Comparison of ENCODE assay signal across 22 cellular contexts in genomic region chrX:132505116-132505515, GRCh38. TPM values are rescaled to one million over a fixed set of nuclear protein-coding genes. Genes with fewer than 3 reads are reported as not detected.
DNase-seq lines count a peak whose midpoint lies in the region; ATAC-seq, FAIRE-seq and TF ChIP-seq lines count a peak whose summit lies in the region.
"Had no signal": no experiment of that assay in that cellular context is flagged by ENCODE, and none has a peak within 500 bp of the region (broad histone marks: within the 10 kb centered on the region; RNA-seq: fewer than 3 reads in every experiment).

No MANE protein-coding gene starts in this region.

- no peaks in the 10 kb centered on the region for H3K27me3 Mint-ChIP-seq in endodermal cell (ENCODE audit: insufficient read depth)
- H3K27me3 Mint-ChIP-seq: activated CD4-positive, alpha-beta memory T cell treated with anti-CD3 and anti-CD28 coated beads for 36 hours; type B pancreatic cell had no signal

- H3K27ac Mint-ChIP-seq in endodermal cell, result no peak overlapping the region
- H3K27ac Mint-ChIP-seq: activated CD4-positive, alpha-beta memory T cell treated with anti-CD3 and anti-CD28 coated beads for 36 hours; type B pancreatic cell; WTC11 had no signal

- TF ChIP-seq EP300 in HepG2 (IDR thresholded peaks at IDR 0.05; ENCODE audit: low read depth in 2 of 2, low read length in 2 of 2), result peak in 1 of 2 experiments; percentile 55; a peak in 1 of 4 replicates
- no peak; the same call in 1 of the 2 replicates for TF ChIP-seq EP300 in HepG2 (CRISPR knock-in tag; IDR thresholded peaks at IDR 0.05; ENCODE audit: borderline replicate concordance)

- H3K4me1 Mint-ChIP-seq in endodermal cell, result no peaks in the 10 kb centered on the region

- no peak for TF ChIP-seq POLR2A in HepG2 (IDR thresholded peaks at IDR 0.05; ENCODE audit: insufficient read depth in 1 of 2, low read depth in 2 of 2, low read length in 2 of 2)

- H3K4me3 Mint-ChIP-seq in endodermal cell, result no peak overlapping the region
- H3K4me3 Mint-ChIP-seq: activated CD4-positive, alpha-beta memory T cell treated with anti-CD3 and anti-CD28 coated beads for 36 hours; type B pancreatic cell; WTC11 had no signal

- H3K9me3 ChIP-seq in cardiac muscle cell (ENCODE audit: low read depth), result no peaks in the 10 kb centered on the region
- no peaks in the 10 kb centered on the region for H3K9me3 ChIP-seq in endodermal cell (ENCODE audit: control insufficient read depth, low read length)
- no peaks in the 10 kb centered on the region for H3K9me3 ChIP-seq in HepG2 (ENCODE audit: low read length)
- no peaks in the 10 kb centered on the region for H3K9me3 ChIP-seq in left ventricle myocardium inferior (replicated peaks)
- H3K9me3 ChIP-seq: Peyer's patch had no signal

- CTCF ChIA-PET in HepG2 (lab: Yijun Ruan, JAX; ENCODE audit: low intra/inter-chr PET ratio, low total read pairs), result no interaction called here

- H3K79me2 ChIP-seq in HepG2 (ENCODE audit: insufficient read depth, low read length), result no peaks in the 10 kb centered on the region

- H3K9me3 Mint-ChIP-seq in endodermal cell, result no peaks in the 10 kb centered on the region
- H3K9me3 Mint-ChIP-seq: activated CD4-positive, alpha-beta memory T cell treated with anti-CD3 and anti-CD28 coated beads for 36 hours; type B pancreatic cell; WTC11 had no signal

- no peaks in the 10 kb centered on the region for H3K36me3 ChIP-seq in cardiac muscle cell
- no peaks in the 10 kb centered on the region for H3K36me3 ChIP-seq in endodermal cell (ENCODE audit: control insufficient read depth, insufficient read depth, low read length)
- H3K36me3 ChIP-seq in HepG2 (replicated peaks in 1 of 2; ENCODE audit: control insufficient read depth in 1 of 2, insufficient read depth in 2 of 2, low read length in 2 of 2), result no peaks in the 10 kb centered on the region
- no peaks in the 10 kb centered on the region for H3K36me3 ChIP-seq in left ventricle myocardium inferior
- H3K36me3 ChIP-seq: Peyer's patch had no signal

- in situ Hi-C loops in HepG2 (cut with HindIII; ENCODE audit: extremely low pct_ligation_motif_present, low pct_unique_long_range_greater_than_20kb), result no loop called here

- H3K36me3 Mint-ChIP-seq in endodermal cell (ENCODE audit: low read depth), result no peaks in the 10 kb centered on the region
- H3K36me3 Mint-ChIP-seq: activated CD4-positive, alpha-beta memory T cell treated with anti-CD3 and anti-CD28 coated beads for 36 hours; type B pancreatic cell; WTC11 had no signal

- no peak for TF ChIP-seq RAD21 in HepG2 (CRISPR knock-in tag; IDR thresholded peaks at IDR 0.05)

- H3K4me3 ChIP-seq in cardiac muscle cell (no peak overlapping the region), endodermal cell (ENCODE audit: low read length) (no peak overlapping the region), HepG2 (replicated peaks in 1 of 3; ENCODE audit: insufficient read depth in 1 of 3, low read depth in 2 of 3, low read length in 3 of 3) (no peak overlapping the region), left ventricle myocardium inferior (no peak overlapping the region)
- H3K4me3 ChIP-seq: Peyer's patch had no signal

- FAIRE-seq in HepG2 (lab: Jason Lieb, UNC), result peak; percentile 85
- FAIRE-seq: G401.6, H54 had no signal

- TF ChIP-seq CTCF in cardiac muscle cell (IDR thresholded peaks at IDR 0.05; ENCODE audit: low read depth, low read length) (peak; percentile 10), endodermal cell (conservative IDR thresholded peaks at IDR 0.05) (peak; percentile 32), HepG2 (CRISPR knock-in tag; IDR thresholded peaks at IDR 0.05) (peak; percentile 43), left ventricle myocardium inferior (IDR thresholded peaks at IDR 0.05; ENCODE audit: borderline replicate concordance) (no peak)

- no peaks in the 10 kb centered on the region for H4K20me1 ChIP-seq in HepG2 (ENCODE audit: insufficient read depth, low read length)

- H3K4me1 ChIP-seq in cardiac muscle cell (ENCODE audit: low read depth), result peaks cover 6% of the 10 kb centered on the region
- H3K4me1 ChIP-seq in endodermal cell (ENCODE audit: control insufficient read depth, insufficient read depth, low read length), result no peaks in the 10 kb centered on the region
- peaks cover 44% of the 10 kb centered on the region for H3K4me1 ChIP-seq in HepG2 (ENCODE audit: insufficient read depth, low read length)
- H3K4me1 ChIP-seq in left ventricle myocardium inferior, result no peaks in the 10 kb centered on the region
- H3K4me1 ChIP-seq: Peyer's patch had no signal

- H3K27me3 ChIP-seq in cardiac muscle cell (no peaks in the 10 kb centered on the region), endodermal cell (ENCODE audit: control insufficient read depth, insufficient read depth, low read length, poor library complexity, severe bottlenecking) (no peaks in the 10 kb centered on the region), HepG2 (ENCODE audit: control insufficient read depth in 1 of 2, insufficient read depth in 2 of 2, low read length in 2 of 2) (no peaks in the 10 kb centered on the region), left ventricle myocardium inferior (ENCODE audit: low read depth) (no peaks in the 10 kb centered on the region)
- H3K27me3 ChIP-seq: Peyer's patch had no signal

- DNase-seq in cardiac muscle cell (ENCODE audit: low read depth in 1 of 2, low spot score in 1 of 2), result peak in 1 of 2 donors; percentile 64
- no peak for DNase-seq in left cardiac atrium
- DNase-seq in endodermal cell, result no peak
- DNase-seq in HepG2 (ENCODE audit: low spot score), result peak; percentile 59
- DNase-seq in NCI-H1105 (lab: John Stamatoyannopoulos, UW), result no peak
- DNase-seq in NCI-H1694 (lab: John Stamatoyannopoulos, UW), result no peak
- DNase-seq in left ventricle myocardium inferior, result no peak
- DNase-seq: activated CD4-positive, alpha-beta memory T cell treated with anti-CD3 and anti-CD28 coated beads for 36 hours; activated naive CD4-positive, alpha-beta T cell; activated T-cell treated with anti-CD3 and anti-CD28 coated beads for 4 hours; anterior cingulate cortex; IMR-90; NCI-H2227 treated with DMSO at 0.1 percent for 48 hours; Peyer's patch; stimulated activated CD4-positive, alpha-beta T cell treated with anti-CD3 and anti-CD28 coated beads, Interleukin-1b, Interleukin-23, amount 100 ng/mL, for 48 hours; stimulated activated naive CD4-positive, alpha-beta T cell treated with Interleukin-2 at 50 U/mL for 16 hours had no signal

- intact Hi-C loops in left cardiac atrium (cut with DNase I), result no loop called here
- intact Hi-C loops in HepG2 (cut with micrococcal nuclease; ENCODE audit: unreplicated experiment), result no loop called here
- intact Hi-C loops in left ventricle myocardium inferior (cut with micrococcal nuclease), result no loop called here

- ATAC-seq in left cardiac atrium (no peak), HepG2 (peak; percentile 74), GM19395 (IDR thresholded peaks at IDR 0.05; ENCODE audit: unreplicated experiment) (no peak)

- no TSS peak for BruUV-seq in HepG2 (replicated peaks; lab: Mats Ljungman, UMichigan)

- no peak overlapping the region for H3K27ac ChIP-seq in cardiac muscle cell
- H3K27ac ChIP-seq in endodermal cell (ENCODE audit: low read depth, low read length), result no peak overlapping the region
- peak overlapping the region; percentile 30 for H3K27ac ChIP-seq in HepG2 (ENCODE audit: extremely low read length, insufficient read depth, low read length)
- H3K27ac ChIP-seq in left ventricle myocardium inferior (replicated peaks), result no peak overlapping the region
- H3K27ac ChIP-seq: C4-2B, Peyer's patch had no signal

- POLR2A ChIA-PET in HepG2 (lab: Yijun Ruan, JAX), result interaction anchor here (1.0 to 2.1 kb wide), 4 partner anchors 12 to 28 kb away, joined by 3 to 5 read pairs (median 3); no protein-coding TSS in a partner anchor

- H3K9ac ChIP-seq in endodermal cell (ENCODE audit: extremely low read depth, low read length, poor library complexity, severe bottlenecking), result no peak overlapping the region
- no peak overlapping the region for H3K9ac ChIP-seq in HepG2 (ENCODE audit: insufficient read depth, low read depth, low read length)

- WGBS in endodermal cell (ENCODE audit: insufficient coverage in 1 of 2, insufficient read length in 1 of 2), 2 experiments, result 84 to 86% methylated on average over 2 to 3 of the region's 3 CpGs
- 26% methylated on average over 3 of the region's 3 CpGs for WGBS in HepG2 (ENCODE audit: low lambda C conversion rate)

- H2AFZ ChIP-seq in HepG2 (ENCODE audit: low read length), result no peak overlapping the region

- H3K4me2 ChIP-seq in HepG2 (ENCODE audit: low read depth, low read length), result peak overlapping the region; percentile 24; the same call in 1 of the 2 replicates

TF ChIP-seq in HepG2, 621 proteins besides CTCF, POLR2A, EP300 and RAD21 (continues in another document):
- TF ChIP-seq GFI1 (CRISPR knock-in tag; IDR thresholded peaks at IDR 0.05; ENCODE audit: borderline replicate concordance), result no peak
- TF ChIP-seq RARA (CRISPR knock-in tag; IDR thresholded peaks at IDR 0.05), result peak; percentile 37

RNA-seq across cellular contexts. Expression of gene MBNL3, which starts 16.3 kb away (rescaled TPM):
- total RNA-seq in cardiac muscle cell (0.46 and 0.98 TPM in 2 replicates), left cardiac atrium (100 to 1,000 TPM in 1 of 2 donors, 10 to 100 TPM in 1; 74.6 to 112 TPM), endodermal cell (10 to 100 TPM; 17.0 to 33.4 TPM), HepG2 (2016; rRNA removed; fragmentation: Illumina TruSeq; extraction: Trizol) (155 and 367 TPM in 2 replicates), left ventricle myocardium inferior (38.5 TPM)
- polyA plus RNA-seq in cardiac muscle cell (1.2 and 1.6 TPM in 2 replicates), HepG2 (2011; rRNA removed) (184 and 257 TPM in 2 replicates)
- 17.2 TPM for polyA plus RNA-seq in endodermal cell (2013, experiment 1 of 2)
- polyA plus RNA-seq in endodermal cell (2013, experiment 2 of 2), result 15.4 TPM
- total RNA-seq in HepG2 (2016; cell fraction: cytosol; rRNA removed; fragmentation: Illumina TruSeq; extraction: Trizol; ENCODE audit: low read depth), result 13.3 and 14.6 TPM in 2 replicates
- 151 and 343 TPM in 2 replicates for total RNA-seq in HepG2 (2016; cell fraction: insoluble cytoplasmic fraction; rRNA removed; fragmentation: Illumina TruSeq; extraction: Trizol)
- total RNA-seq in HepG2 (2016; cell fraction: membrane; rRNA removed; fragmentation: Illumina TruSeq; extraction: Trizol), result 51.3 and 60.6 TPM in 2 replicates
- total RNA-seq in HepG2 (2016; cell fraction: nucleus; rRNA removed; fragmentation: Illumina TruSeq; extraction: Trizol), result 147 and 156 TPM in 2 replicates
- 176 and 180 TPM in 2 replicates for polyA plus RNA-seq in HepG2 (2011; cell fraction: cytosol; rRNA removed)
- polyA plus RNA-seq in HepG2 (2011; cell fraction: nucleus; rRNA removed), result 79.2 and 90.5 TPM in 2 replicates
- polyA plus RNA-seq in HepG2 (2012), result 89.3 and 124 TPM in 2 replicates
- polyA plus RNA-seq in HepG2 (2016; cell fraction: cytosol; fragmentation: Illumina TruSeq; extraction: Trizol; ENCODE audit: low read depth), result 13.4 and 13.7 TPM in 2 replicates
- 152 and 158 TPM in 2 replicates for polyA plus RNA-seq in HepG2 (2016; cell fraction: insoluble cytoplasmic fraction; fragmentation: Illumina TruSeq; extraction: Trizol; ENCODE audit: low read depth)
- 28.6 and 30.8 TPM in 2 replicates for polyA plus RNA-seq in HepG2 (2016; cell fraction: membrane; fragmentation: Illumina TruSeq; extraction: Trizol; ENCODE audit: low read depth)
- 118 and 129 TPM in 2 replicates for polyA plus RNA-seq in HepG2 (2016; cell fraction: nucleus; fragmentation: Illumina TruSeq; extraction: Trizol; ENCODE audit: insufficient read depth, low read depth)
- 456 and 893 TPM in 2 replicates for polyA minus RNA-seq in HepG2 (2011; rRNA and poly(A)+ RNA removed; ENCODE audit: low replicate concordance)
- 213 and 216 TPM in 2 replicates for polyA minus RNA-seq in HepG2 (2011; cell fraction: cytosol; rRNA and poly(A)+ RNA removed)
- 149 and 164 TPM in 2 replicates for polyA minus RNA-seq in HepG2 (2011; cell fraction: nucleus; rRNA and poly(A)+ RNA removed)
